8 cellular contexts compared by ENCODE assay signal in the genomic region with DNA sequence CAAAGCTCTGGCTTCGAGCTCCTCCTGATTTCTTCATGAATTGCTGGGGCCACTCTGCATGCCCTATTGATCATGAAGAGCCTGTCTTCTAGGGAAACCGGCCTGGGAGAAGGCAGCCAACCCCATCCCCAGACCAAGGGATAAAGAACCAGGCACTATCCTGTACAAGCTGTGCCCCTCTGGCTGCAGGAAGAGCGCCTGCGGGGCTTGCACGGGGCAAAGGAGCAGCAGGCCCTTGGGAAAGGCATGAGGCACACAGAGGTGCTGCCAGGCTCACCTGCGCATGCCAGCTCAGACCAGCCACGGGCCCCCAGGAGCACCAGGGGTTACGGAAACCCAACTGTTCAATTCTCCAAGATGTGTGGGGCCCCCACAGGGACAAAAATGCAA. TPM values are rescaled to one million over a fixed set of nuclear protein-coding genes. Genes with fewer than 3 reads are reported as not detected.
DNase-seq lines count a peak whose midpoint lies in the region; ATAC-seq, FAIRE-seq and TF ChIP-seq lines count a peak whose summit lies in the region.

No MANE protein-coding gene starts in this region.

- FAIRE-seq in GM12891 (lab: Jason Lieb, UNC), result no peak

- peak overlapping the region; percentile 82 to 90 (median 84) for H3K27ac Mint-ChIP-seq in IgD-negative memory B cell
- H3K27ac Mint-ChIP-seq in naive thymus-derived CD8-positive, alpha-beta T cell, result peak overlapping the region; percentile 77 to 96 (median 92)

- H4K20me1 ChIP-seq in BLaER1, result peaks cover 60% of the 10 kb centered on the region

- POLR2A ChIA-PET in naive thymus-derived CD8-positive, alpha-beta T cell (lab: Charles Lee), result interaction anchor here (0.5 to 3.8 kb wide), 14 partner anchors 10 to 162 kb away, joined by 3 to 50 read pairs (median 6); a partner anchor contains a TSS

- no peaks in the 10 kb centered on the region for H3K27me3 Mint-ChIP-seq in IgD-negative memory B cell
- H3K27me3 Mint-ChIP-seq in naive thymus-derived CD8-positive, alpha-beta T cell, result no peaks in the 10 kb centered on the region

- H3K4me1 ChIP-seq in BLaER1, result peaks cover 63% of the 10 kb centered on the region

- H3K36me3 ChIP-seq in BLaER1, result no peaks in the 10 kb centered on the region

- no peaks in the 10 kb centered on the region for H3K36me3 Mint-ChIP-seq in IgD-negative memory B cell
- H3K36me3 Mint-ChIP-seq in naive thymus-derived CD8-positive, alpha-beta T cell, result peaks cover 0 to 2% (median 0%) of the 10 kb centered on the region in 3 donors

- H3K27me3 ChIP-seq in BLaER1, result no peaks in the 10 kb centered on the region

- peak overlapping the region; percentile 86; the same call in 1 of the 2 replicates for H3K9ac ChIP-seq in BLaER1

- no peaks in the 10 kb centered on the region for H3K9me3 ChIP-seq in BLaER1

- H3K27ac ChIP-seq in BLaER1 (no peak overlapping the region), cingulate gyrus (ENCODE audit: low read depth, low read length) (peak overlapping the region; percentile 85)

- peak overlapping the region; percentile 96 for H3K4me3 ChIP-seq in BLaER1

- TF ChIP-seq POLR2A in GM12891 (IDR thresholded peaks at IDR 0.05; ENCODE audit: low read depth, low read length), result no peak

- H3K4me3 Mint-ChIP-seq in IgD-negative memory B cell, result peak overlapping the region; percentile 76 to 97 (median 92)
- H3K4me3 Mint-ChIP-seq in naive thymus-derived CD8-positive, alpha-beta T cell, result peak overlapping the region; percentile 75 to 95 (median 86)

- H3K4me1 Mint-ChIP-seq in IgD-negative memory B cell, result peaks cover 27 to 38% (median 36%) of the 10 kb centered on the region in 3 donors
- H3K4me1 Mint-ChIP-seq in naive thymus-derived CD8-positive, alpha-beta T cell, result peaks cover 23 to 61% (median 48%) of the 10 kb centered on the region in 4 donors

- DNase-seq in naive thymus-derived CD8-positive, alpha-beta T cell, result peak in 2 of 10 donors; percentile 19 to 28
- DNase-seq in GM12891 (ENCODE audit: insufficient read length, low spot score) (no peak), SKM-1 (lab: John Stamatoyannopoulos, UW; ENCODE audit: unreplicated experiment) (no peak), NCI-H2029 (lab: John Stamatoyannopoulos, UW) (no peak)

- H3K4me2 ChIP-seq in BLaER1, result peak overlapping the region; percentile 95

- H3K9me3 Mint-ChIP-seq in IgD-negative memory B cell, result no peaks in the 10 kb centered on the region
- no peaks in the 10 kb centered on the region for H3K9me3 Mint-ChIP-seq in naive thymus-derived CD8-positive, alpha-beta T cell

- ATAC-seq in naive thymus-derived CD8-positive, alpha-beta T cell, result no peak
- no peak for ATAC-seq in GM21825 (IDR thresholded peaks at IDR 0.05; ENCODE audit: unreplicated experiment)

TF ChIP-seq in GM12891, 5 proteins besides CTCF, POLR2A, EP300 and RAD21:
- TF ChIP-seq POU2F2 (IDR thresholded peaks at IDR 0.05; ENCODE audit: low read depth, low read length) (no peak), POLR2AphosphoS5 (IDR thresholded peaks at IDR 0.05; ENCODE audit: low read depth, low read length) (no peak), TAF1 (IDR thresholded peaks at IDR 0.05; ENCODE audit: low read depth, low read length) (no peak), SPI1 (IDR thresholded peaks at IDR 0.05; ENCODE audit: low read depth, low read length) (no peak), PAX5 (IDR thresholded peaks at IDR 0.05; ENCODE audit: insufficient read depth, low read length, severe bottlenecking) (no peak)
TF ChIP-seq in GM12891: peak in this region for 0.

RNA-seq across cellular contexts. Expression of a gene that starts 2.1 kb away (rescaled TPM):
- 43.1 TPM for polyA plus RNA-seq in IgD-negative memory B cell
- total RNA-seq in naive thymus-derived CD8-positive, alpha-beta T cell, result 10 to 100 TPM; 33.1 to 34.6 TPM
- polyA plus RNA-seq in naive thymus-derived CD8-positive, alpha-beta T cell, result 10 to 100 TPM; 25.3 to 41.1 (median 32.5) TPM
- 22.4 TPM for polyA plus RNA-seq in GM12891 (2012; ENCODE audit: low read depth, missing spikeins)
